ENCODE assay signal across 1 cellular context in genomic region chr15:96334017-96334704, GRCh38.
TF ChIP-seq lines count a peak whose summit lies in the region.

No MANE protein-coding gene starts in this region.

TF ChIP-seq in HEK293, 187 proteins besides CTCF, POLR2A, EP300 and RAD21 (continued from another document):
- TF ChIP-seq ZNF513 (tag by site-specific recombination; IDR thresholded peaks at IDR 0.05): no peak
- TF ChIP-seq ZSCAN23 (tag by site-specific recombination; IDR thresholded peaks at IDR 0.05): no peak
- TF ChIP-seq ZNF362 (tag by site-specific recombination; IDR thresholded peaks at IDR 0.05): no peak
- TF ChIP-seq SP3 (tag by site-specific recombination; IDR thresholded peaks at IDR 0.05): no peak
- TF ChIP-seq OSR2 (tag by site-specific recombination; IDR thresholded peaks at IDR 0.05): no peak
- TF ChIP-seq ZNF121 (tag by site-specific recombination; IDR thresholded peaks at IDR 0.05): 0 out of 2 replicates have a peak, but pooled peaks have one; percentile 15
- TF ChIP-seq ZEB2 (tag by site-specific recombination; IDR thresholded peaks at IDR 0.05): peak; percentile 22; the same call in 1 of the 2 replicates
- no peak for TF ChIP-seq AEBP2 (tag by site-specific recombination; IDR thresholded peaks at IDR 0.05; ENCODE audit: borderline replicate concordance)
- 0 out of 2 replicates have a peak, but pooled peaks have one; percentile 63 for TF ChIP-seq PRDM2 (tag by site-specific recombination; IDR thresholded peaks at IDR 0.05; ENCODE audit: borderline replicate concordance)
- TF ChIP-seq ZBTB8A (tag by site-specific recombination; IDR thresholded peaks at IDR 0.05): peak; percentile 29; the same call in 1 of the 2 replicates
- no peak for TF ChIP-seq ZNF280D (tag by site-specific recombination; IDR thresholded peaks at IDR 0.05)
- no peak for TF ChIP-seq ZNF707 (tag by site-specific recombination; IDR thresholded peaks at IDR 0.05)
- no peak for TF ChIP-seq ZNF704 (tag by site-specific recombination; IDR thresholded peaks at IDR 0.05)
- TF ChIP-seq ZNF18 (tag by site-specific recombination; IDR thresholded peaks at IDR 0.05): no peak
